1 cellular context compared by ENCODE assay signal in the genomic region with DNA sequence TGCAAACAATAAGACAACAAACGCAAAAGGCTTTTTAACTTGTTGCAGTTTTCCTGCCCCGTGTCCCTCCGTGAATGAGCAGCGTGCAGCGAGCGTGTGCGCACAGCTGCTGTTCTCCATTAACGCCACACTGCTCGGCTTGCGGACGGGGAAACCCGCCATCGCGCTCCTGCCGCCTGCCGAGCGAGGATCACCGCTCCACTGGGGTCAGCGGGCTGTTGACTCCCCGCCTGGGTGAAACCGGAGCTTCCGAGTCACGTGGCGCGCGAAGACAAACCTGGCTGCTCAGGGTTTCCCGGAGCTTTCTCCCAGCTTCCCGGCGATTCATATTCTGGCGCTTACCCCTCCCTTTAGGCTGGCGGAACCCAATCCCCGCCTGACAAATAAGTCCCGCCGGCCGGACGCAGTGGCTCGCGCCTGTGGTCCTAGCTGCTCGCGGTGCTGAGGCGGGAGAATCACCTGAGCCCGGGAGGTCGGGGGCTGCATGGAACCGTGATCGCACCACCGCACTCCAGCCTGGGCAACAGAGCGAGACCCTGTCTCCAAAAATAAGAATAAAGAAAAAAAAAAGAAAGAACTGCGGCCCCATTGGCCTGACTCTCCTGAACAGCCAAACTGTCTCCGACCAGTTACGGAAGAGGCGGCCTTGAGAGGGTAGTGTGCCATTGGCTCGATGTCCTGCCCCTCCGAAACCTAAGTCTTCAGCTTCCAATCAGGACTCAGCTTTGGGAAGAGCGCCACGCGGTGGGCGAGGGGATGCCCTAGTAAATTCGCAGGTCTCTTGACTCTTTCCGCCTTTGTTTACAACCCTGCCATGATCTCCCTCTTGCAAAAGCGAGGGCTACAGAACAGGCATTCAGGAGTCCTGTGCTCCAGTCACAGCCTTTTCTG.
TF ChIP-seq lines count a peak whose summit lies in the region.

A gene with protein sequence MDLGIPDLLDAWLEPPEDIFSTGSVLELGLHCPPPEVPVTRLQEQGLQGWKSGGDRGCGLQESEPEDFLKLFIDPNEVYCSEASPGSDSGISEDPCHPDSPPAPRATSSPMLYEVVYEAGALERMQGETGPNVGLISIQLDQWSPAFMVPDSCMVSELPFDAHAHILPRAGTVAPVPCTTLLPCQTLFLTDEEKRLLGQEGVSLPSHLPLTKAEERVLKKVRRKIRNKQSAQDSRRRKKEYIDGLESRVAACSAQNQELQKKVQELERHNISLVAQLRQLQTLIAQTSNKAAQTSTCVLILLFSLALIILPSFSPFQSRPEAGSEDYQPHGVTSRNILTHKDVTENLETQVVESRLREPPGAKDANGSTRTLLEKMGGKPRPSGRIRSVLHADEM (plus strand): TSS at position 794 of the 891 bp plus-strand sequence. CDS start 624 bp downstream, outside the sequence.

TF ChIP-seq in HepG2, 621 proteins besides CTCF, POLR2A, EP300 and RAD21 (continued from another document and continues in another):
- TF ChIP-seq, protein P1, sequence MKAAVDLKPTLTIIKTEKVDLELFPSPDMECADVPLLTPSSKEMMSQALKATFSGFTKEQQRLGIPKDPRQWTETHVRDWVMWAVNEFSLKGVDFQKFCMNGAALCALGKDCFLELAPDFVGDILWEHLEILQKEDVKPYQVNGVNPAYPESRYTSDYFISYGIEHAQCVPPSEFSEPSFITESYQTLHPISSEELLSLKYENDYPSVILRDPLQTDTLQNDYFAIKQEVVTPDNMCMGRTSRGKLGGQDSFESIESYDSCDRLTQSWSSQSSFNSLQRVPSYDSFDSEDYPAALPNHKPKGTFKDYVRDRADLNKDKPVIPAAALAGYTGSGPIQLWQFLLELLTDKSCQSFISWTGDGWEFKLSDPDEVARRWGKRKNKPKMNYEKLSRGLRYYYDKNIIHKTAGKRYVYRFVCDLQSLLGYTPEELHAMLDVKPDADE (CRISPR knock-in tag; IDR thresholded peaks at IDR 0.05) = no peak
- 0 out of 2 replicates have a peak, but pooled peaks have one; percentile 14 for TF ChIP-seq THYN1 (CRISPR knock-in tag; IDR thresholded peaks at IDR 0.05; ENCODE audit: borderline replicate concordance, low read depth)
- TF ChIP-seq, protein P2, sequence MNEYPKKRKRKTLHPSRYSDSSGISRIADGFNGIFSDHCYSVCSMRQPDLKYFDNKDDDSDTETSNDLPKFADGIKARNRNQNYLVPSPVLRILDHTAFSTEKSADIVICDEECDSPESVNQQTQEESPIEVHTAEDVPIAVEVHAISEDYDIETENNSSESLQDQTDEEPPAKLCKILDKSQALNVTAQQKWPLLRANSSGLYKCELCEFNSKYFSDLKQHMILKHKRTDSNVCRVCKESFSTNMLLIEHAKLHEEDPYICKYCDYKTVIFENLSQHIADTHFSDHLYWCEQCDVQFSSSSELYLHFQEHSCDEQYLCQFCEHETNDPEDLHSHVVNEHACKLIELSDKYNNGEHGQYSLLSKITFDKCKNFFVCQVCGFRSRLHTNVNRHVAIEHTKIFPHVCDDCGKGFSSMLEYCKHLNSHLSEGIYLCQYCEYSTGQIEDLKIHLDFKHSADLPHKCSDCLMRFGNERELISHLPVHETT (CRISPR knock-in tag; conservative IDR thresholded peaks at IDR 0.05) = peak; percentile 83
- no peak; the same call in none of the 2 replicates for TF ChIP-seq ZIK1 (CRISPR knock-in tag; IDR thresholded peaks at IDR 0.05; ENCODE audit: borderline replicate concordance, low read depth)
- TF ChIP-seq MIER2 (CRISPR knock-in tag; IDR thresholded peaks at IDR 0.05) = 0 out of 2 replicates have a peak, but pooled peaks have one; percentile 31
- peak; percentile 32; the same call in 1 of the 2 replicates for TF ChIP-seq ISL2 (CRISPR knock-in tag; IDR thresholded peaks at IDR 0.05)
- TF ChIP-seq KMT2B (CRISPR knock-in tag; IDR thresholded peaks at IDR 0.05) = peak; percentile 82
- TF ChIP-seq ZNF451 (CRISPR knock-in tag; IDR thresholded peaks at IDR 0.05) = peak; percentile 70; the same call in 1 of the 2 replicates
- TF ChIP-seq CERS6 (CRISPR knock-in tag; IDR thresholded peaks at IDR 0.05) = no peak
- TF ChIP-seq, protein P3, sequence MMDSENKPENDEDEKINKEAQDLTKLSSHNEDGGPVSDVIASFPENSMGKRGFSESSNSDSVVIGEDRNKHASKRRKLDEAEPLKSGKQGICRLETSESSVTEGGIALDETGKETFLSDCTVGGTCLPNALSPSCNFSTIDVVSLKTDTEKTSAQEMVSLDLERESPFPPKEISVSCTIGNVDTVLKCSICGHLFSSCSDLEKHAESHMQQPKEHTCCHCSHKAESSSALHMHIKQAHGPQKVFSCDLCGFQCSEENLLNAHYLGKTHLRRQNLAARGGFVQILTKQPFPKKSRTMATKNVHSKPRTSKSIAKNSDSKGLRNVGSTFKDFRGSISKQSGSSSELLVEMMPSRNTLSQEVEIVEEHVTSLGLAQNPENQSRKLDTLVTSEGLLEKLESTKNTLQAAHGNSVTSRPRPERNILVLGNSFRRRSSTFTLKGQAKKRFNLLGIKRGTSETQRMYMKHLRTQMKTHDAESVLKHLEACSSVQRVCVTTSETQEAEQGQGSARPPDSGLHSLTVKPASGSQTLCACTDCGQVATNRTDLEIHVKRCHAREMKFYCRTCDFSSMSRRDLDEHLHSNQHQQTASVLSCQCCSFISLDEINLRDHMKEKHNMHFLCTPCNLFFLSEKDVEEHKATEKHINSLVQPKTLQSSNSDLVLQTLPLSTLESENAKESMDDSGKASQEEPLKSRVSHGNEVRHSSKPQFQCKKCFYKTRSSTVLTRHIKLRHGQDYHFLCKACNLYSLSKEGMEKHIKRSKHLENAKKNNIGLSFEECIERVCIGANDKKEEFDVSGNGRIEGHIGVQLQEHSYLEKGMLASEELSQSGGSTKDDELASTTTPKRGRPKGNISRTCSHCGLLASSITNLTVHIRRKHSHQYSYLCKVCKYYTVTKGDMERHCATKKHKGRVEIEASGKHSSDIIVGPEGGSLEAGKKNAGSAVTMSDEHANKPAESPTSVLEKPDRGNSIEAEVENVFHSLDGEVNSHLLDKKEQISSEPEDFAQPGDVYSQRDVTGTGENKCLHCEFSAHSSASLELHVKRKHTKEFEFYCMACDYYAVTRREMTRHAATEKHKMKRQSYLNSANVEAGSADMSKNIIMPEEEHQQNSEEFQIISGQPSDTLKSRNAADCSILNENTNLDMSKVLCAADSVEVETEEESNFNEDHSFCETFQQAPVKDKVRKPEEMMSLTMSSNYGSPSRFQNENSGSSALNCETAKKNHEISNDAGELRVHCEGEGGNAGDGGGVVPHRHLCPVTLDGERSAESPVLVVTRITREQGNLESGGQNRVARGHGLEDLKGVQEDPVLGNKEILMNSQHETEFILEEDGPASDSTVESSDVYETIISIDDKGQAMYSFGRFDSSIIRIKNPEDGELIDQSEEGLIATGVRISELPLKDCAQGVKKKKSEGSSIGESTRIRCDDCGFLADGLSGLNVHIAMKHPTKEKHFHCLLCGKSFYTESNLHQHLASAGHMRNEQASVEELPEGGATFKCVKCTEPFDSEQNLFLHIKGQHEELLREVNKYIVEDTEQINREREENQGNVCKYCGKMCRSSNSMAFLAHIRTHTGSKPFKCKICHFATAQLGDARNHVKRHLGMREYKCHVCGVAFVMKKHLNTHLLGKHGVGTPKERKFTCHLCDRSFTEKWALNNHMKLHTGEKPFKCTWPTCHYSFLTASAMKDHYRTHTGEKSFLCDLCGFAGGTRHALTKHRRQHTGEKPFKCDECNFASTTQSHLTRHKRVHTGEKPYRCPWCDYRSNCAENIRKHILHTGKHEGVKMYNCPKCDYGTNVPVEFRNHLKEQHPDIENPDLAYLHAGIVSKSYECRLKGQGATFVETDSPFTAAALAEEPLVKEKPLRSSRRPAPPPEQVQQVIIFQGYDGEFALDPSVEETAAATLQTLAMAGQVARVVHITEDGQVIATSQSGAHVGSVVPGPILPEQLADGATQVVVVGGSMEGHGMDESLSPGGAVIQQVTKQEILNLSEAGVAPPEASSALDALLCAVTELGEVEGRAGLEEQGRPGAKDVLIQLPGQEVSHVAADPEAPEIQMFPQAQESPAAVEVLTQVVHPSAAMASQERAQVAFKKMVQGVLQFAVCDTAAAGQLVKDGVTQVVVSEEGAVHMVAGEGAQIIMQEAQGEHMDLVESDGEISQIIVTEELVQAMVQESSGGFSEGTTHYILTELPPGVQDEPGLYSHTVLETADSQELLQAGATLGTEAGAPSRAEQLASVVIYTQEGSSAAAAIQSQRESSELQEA (CRISPR knock-in tag; IDR thresholded peaks at IDR 0.05; ENCODE audit: not compliant biosample characterization) = peak; percentile 81
- TF ChIP-seq CHD2 (IDR thresholded peaks at IDR 0.05; ENCODE audit: low read depth, low read length) = no peak; the same call in none of the 2 replicates
- TF ChIP-seq TERF1 (CRISPR knock-in tag; IDR thresholded peaks at IDR 0.05) = no peak
- peak; percentile 58; the same call in 1 of the 2 replicates for TF ChIP-seq NCOA2 (CRISPR knock-in tag; IDR thresholded peaks at IDR 0.05)
- no peak; the same call in 1 of the 2 replicates for TF ChIP-seq DZIP1 (CRISPR knock-in tag; IDR thresholded peaks at IDR 0.05)
- no peak for TF ChIP-seq HMG20B (CRISPR knock-in tag; conservative IDR thresholded peaks at IDR 0.05)
- peak; percentile 94 for TF ChIP-seq SP2 (CRISPR knock-in tag; IDR thresholded peaks at IDR 0.05)
- no peak for TF ChIP-seq FOXO4 (CRISPR knock-in tag; conservative IDR thresholded peaks at IDR 0.05)
- TF ChIP-seq ELF3 (CRISPR knock-in tag; IDR thresholded peaks at IDR 0.05) = peak; percentile 51
- peak; percentile 79 for TF ChIP-seq REPIN1 (CRISPR knock-in tag; IDR thresholded peaks at IDR 0.05; ENCODE audit: borderline replicate concordance, low read depth)
- no peak for TF ChIP-seq SP5 (CRISPR knock-in tag; IDR thresholded peaks at IDR 0.05; ENCODE audit: borderline replicate concordance, low read depth)
- peak; percentile 27; the same call in 1 of the 2 replicates for TF ChIP-seq SATB2 (CRISPR knock-in tag; IDR thresholded peaks at IDR 0.05)
- TF ChIP-seq HNRNPH1 (optimal IDR thresholded peaks at IDR 0.05; ENCODE audit: low read depth, low read length) = no peak
- peak; percentile 84 for TF ChIP-seq ZNF891 (CRISPR knock-in tag; IDR thresholded peaks at IDR 0.05)
- TF ChIP-seq ZKSCAN8 (CRISPR knock-in tag; IDR thresholded peaks at IDR 0.05; ENCODE audit: borderline replicate concordance) = 0 out of 2 replicates have a peak, but pooled peaks have one; percentile 27
- no peak for TF ChIP-seq NR1H2 (CRISPR knock-in tag; IDR thresholded peaks at IDR 0.05; ENCODE audit: borderline replicate concordance, low read depth)
- no peak for TF ChIP-seq ZNF7 (CRISPR knock-in tag; IDR thresholded peaks at IDR 0.05)
- TF ChIP-seq, protein P4, sequence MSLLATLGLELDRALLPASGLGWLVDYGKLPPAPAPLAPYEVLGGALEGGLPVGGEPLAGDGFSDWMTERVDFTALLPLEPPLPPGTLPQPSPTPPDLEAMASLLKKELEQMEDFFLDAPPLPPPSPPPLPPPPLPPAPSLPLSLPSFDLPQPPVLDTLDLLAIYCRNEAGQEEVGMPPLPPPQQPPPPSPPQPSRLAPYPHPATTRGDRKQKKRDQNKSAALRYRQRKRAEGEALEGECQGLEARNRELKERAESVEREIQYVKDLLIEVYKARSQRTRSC (CRISPR knock-in tag; IDR thresholded peaks at IDR 0.05; ENCODE audit: low read depth) = peak; percentile 22; the same call in 1 of the 2 replicates
- TF ChIP-seq CEBPB (IDR thresholded peaks at IDR 0.05; ENCODE audit: borderline replicate concordance, low read depth, low read length) = no peak; the same call in 1 of the 2 replicates
- TF ChIP-seq, protein P5, sequence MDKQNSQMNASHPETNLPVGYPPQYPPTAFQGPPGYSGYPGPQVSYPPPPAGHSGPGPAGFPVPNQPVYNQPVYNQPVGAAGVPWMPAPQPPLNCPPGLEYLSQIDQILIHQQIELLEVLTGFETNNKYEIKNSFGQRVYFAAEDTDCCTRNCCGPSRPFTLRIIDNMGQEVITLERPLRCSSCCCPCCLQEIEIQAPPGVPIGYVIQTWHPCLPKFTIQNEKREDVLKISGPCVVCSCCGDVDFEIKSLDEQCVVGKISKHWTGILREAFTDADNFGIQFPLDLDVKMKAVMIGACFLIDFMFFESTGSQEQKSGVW (CRISPR knock-in tag; IDR thresholded peaks at IDR 0.05; ENCODE audit: borderline replicate concordance) = no peak
- TF ChIP-seq NCOA1 (CRISPR knock-in tag; IDR thresholded peaks at IDR 0.05) = no peak
- peak; percentile 44 for TF ChIP-seq ZSCAN25 (CRISPR knock-in tag; IDR thresholded peaks at IDR 0.05)
- no peak for TF ChIP-seq RFX1 (IDR thresholded peaks at IDR 0.05)
